ENCODE assay signal across 28 cellular contexts in genomic region chr12:128627659-128628058, GRCh38.
"Had no signal": no experiment of that assay in that cellular context is flagged by ENCODE, and none has a peak within 500 bp of the region (broad histone marks: within the 10 kb centered on the region; RNA-seq: fewer than 3 reads in every experiment).

No MANE protein-coding gene starts in this region.

- H3K4me1 ChIP-seq: adrenal gland, body of pancreas, breast epithelium had no signal

- DNase-seq: activated B cell treated with CpG ODN at 0.5 μM for 24 hours; activated CD4-positive, alpha-beta memory T cell treated with anti-CD3 and anti-CD28 coated beads for 36 hours; activated CD4-positive, alpha-beta T cell treated with anti-CD3 and anti-CD28 coated beads for 4 hours; activated CD4-positive, alpha-beta T cell treated with anti-CD3 and anti-CD28 coated beads, Interleukin-2, amount 50 U/mL, for 1 hour; activated CD4-positive, CD25-positive, alpha-beta regulatory T cell treated with anti-CD3 and anti-CD28 coated beads, Interleukin-2, amount 50 U/mL, for 72 hours; activated CD8-positive, alpha-beta memory T cell treated with anti-CD3 and anti-CD28 coated beads, Interleukin-2, amount 50 U/mL, for 4 hours; activated gamma-delta T cell treated with Interleukin-2 at 50 U/mL for 16 hours; activated naive CD4-positive, alpha-beta T cell treated with anti-CD3 and anti-CD28 coated beads for 36 hours; activated T-cell treated with anti-CD3 and anti-CD28 coated beads for 4 hours; activated T-cell treated with anti-CD3 and anti-CD28 coated beads, Interleukin-2, amount 50 U/mL, for 4 hours; adrenal gland; body of pancreas; NCI-H1092 treated with DMSO at 0.1 percent for 48 hours; NCI-H1417 treated with DMSO at 0.1 percent for 48 hours; NCI-H1694 treated with DMSO at 0.1 percent for 48 hours; NCI-H2029; NCI-H2227 treated with DMSO at 0.1 percent for 48 hours; NCI-H446; NK-92 treated with Interleukin-12 subunit alpha and Interleukin-12 subunit beta, amount 100 ng/mL, for 24 hours; PC-3; SW 1271; T-helper 1 cell; T-helper 2 cell; T-helper 9 cell had no signal

- H3K27me3 ChIP-seq: adrenal gland, body of pancreas, breast epithelium had no signal

- H3K9me3 ChIP-seq: adrenal gland had no signal

- H3K36me3 ChIP-seq: adrenal gland, breast epithelium had no signal

- H3K27ac ChIP-seq: adrenal gland, body of pancreas, breast epithelium, RWPE1, VCaP had no signal

- H3K4me3 ChIP-seq: adrenal gland, body of pancreas, breast epithelium, K562 had no signal
